Comparison of ENCODE assay signal across 11 cellular contexts in the genomic region with DNA sequence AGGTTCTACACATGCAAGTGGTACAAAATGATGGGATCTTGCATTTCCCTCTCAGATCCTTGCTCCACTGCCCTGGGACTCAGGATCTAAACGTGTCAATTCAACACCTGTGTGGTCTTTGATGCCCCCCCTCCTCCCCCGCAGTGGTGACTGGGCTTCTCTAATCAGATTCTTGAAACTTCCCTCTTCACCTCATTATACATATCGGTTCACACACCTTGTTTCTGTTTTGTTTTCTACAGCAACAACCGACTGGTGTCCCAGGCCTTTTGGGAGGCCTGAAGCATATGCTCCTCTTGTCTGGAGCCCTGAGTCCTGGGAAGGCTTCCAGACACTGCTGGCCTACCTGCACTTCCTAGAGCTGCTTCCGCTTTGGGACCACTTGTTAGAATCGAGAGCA. TPM values are rescaled to one million over a fixed set of nuclear protein-coding genes. Genes with fewer than 3 reads are reported as not detected.
DNase-seq lines count a peak whose midpoint lies in the region; ATAC-seq and TF ChIP-seq lines count a peak whose summit lies in the region.
"Had no signal": no experiment of that assay in that cellular context is flagged by ENCODE, and none has a peak within 500 bp of the region (broad histone marks: within the 10 kb centered on the region; RNA-seq: fewer than 3 reads in every experiment).

No MANE protein-coding gene starts in this region.

- H3K18ac ChIP-seq in H9 (ENCODE audit: insufficient read length, low read depth, low read length): no peak overlapping the region

- TF ChIP-seq EP300 in sigmoid colon (IDR thresholded peaks at IDR 0.05): no peak

- TF ChIP-seq POLR2A in sigmoid colon (IDR thresholded peaks at IDR 0.05): no peak

- H4K91ac ChIP-seq in H9 (ENCODE audit: insufficient read length, low read depth, low read length): no peak overlapping the region

- no peaks in the 10 kb centered on the region for H4K20me1 ChIP-seq in H9 (ENCODE audit: control insufficient read depth, insufficient read depth, insufficient read length)

- no peak overlapping the region for H2AK5ac ChIP-seq in H9 (ENCODE audit: insufficient read length, low read length)

- H3K27ac ChIP-seq in H9 (ENCODE audit: insufficient read length, low read depth, low read length) (no peak overlapping the region), sigmoid colon (no peak overlapping the region)

- no peak overlapping the region for H3K56ac ChIP-seq in H9 (ENCODE audit: insufficient read length, low read depth, low read length)

- H3K36me3 Mint-ChIP-seq in H9 (ENCODE audit: insufficient read depth in 1 of 3, low read depth in 3 of 3): peaks cover 2 to 23% (median 17%) of the 10 kb centered on the region in 3 experiments; a peak in 6 of 7 replicates

- no peak overlapping the region for H2BK12ac ChIP-seq in H9 (ENCODE audit: insufficient read length, low read depth, low read length)

- H3K9ac ChIP-seq in H9 (ENCODE audit: extremely low read depth, insufficient read length, low read length): no peak overlapping the region

- H3K27me3 ChIP-seq in H9 (ENCODE audit: insufficient read depth, low read length) (no peaks in the 10 kb centered on the region), sigmoid colon (no peaks in the 10 kb centered on the region)

- no peaks in the 10 kb centered on the region for H3K79me2 ChIP-seq in H9 (ENCODE audit: insufficient read depth, low read length)

- no peaks in the 10 kb centered on the region for H3K79me1 ChIP-seq in H9 (ENCODE audit: insufficient read depth, low read depth, low read length, poor library complexity, severe bottlenecking)

- H2BK15ac ChIP-seq in H9 (ENCODE audit: low read depth, low read length): no peak overlapping the region

- no peak overlapping the region for H2BK20ac ChIP-seq in H9 (ENCODE audit: low read depth, low read length, poor library complexity, severe bottlenecking)

- H2AFZ ChIP-seq in H9 (ENCODE audit: low read length): no peak overlapping the region

- no peak overlapping the region for H3K4me3 ChIP-seq in sigmoid colon

- peak overlapping the region; percentile 30 to 90 (median 64); a peak in 5 of 7 replicates for H3K27ac Mint-ChIP-seq in H9
- H3K27ac Mint-ChIP-seq: dendritic cell treated with granulocyte-macrophage colony-stimulating factor and Interleukin-4, amounts not matched to agents 40 ng/mL and 50 ng/mL, for 4 days had no signal

- peak overlapping the region in 1 of 2 experiments; percentile 6; a peak in 1 of 5 replicates for H3K4me3 Mint-ChIP-seq in H9
- H3K4me3 Mint-ChIP-seq: dendritic cell treated with granulocyte-macrophage colony-stimulating factor and Interleukin-4, amounts not matched to agents 40 ng/mL and 50 ng/mL, for 4 days had no signal

- H3K23me2 ChIP-seq in H9 (ENCODE audit: insufficient read length, low read depth, low read length, poor library complexity, severe bottlenecking): no peaks in the 10 kb centered on the region

- no peak overlapping the region for H2BK5ac ChIP-seq in H9 (ENCODE audit: insufficient read length, low read length)

- no peak overlapping the region for H3K23ac ChIP-seq in H9 (ENCODE audit: insufficient read length, low read depth, low read length)

- TF ChIP-seq CTCF in H9 (conservative IDR thresholded peaks at IDR 0.05): no peak
- no peak for TF ChIP-seq CTCF in sigmoid colon (IDR thresholded peaks at IDR 0.05)

- H3T11ph ChIP-seq in H9 (ENCODE audit: low read length): no peak overlapping the region

- no peak overlapping the region for H3K4me2 ChIP-seq in H9 (ENCODE audit: insufficient read depth, insufficient read length, low read length)

- intact Hi-C loops in sigmoid colon (cut with DNase I): no loop called here

- H3K36me3 ChIP-seq in sigmoid colon: no peaks in the 10 kb centered on the region

- no peak overlapping the region for H2BK120ac ChIP-seq in H9 (ENCODE audit: low read depth, low read length, poor library complexity, severe bottlenecking)

- H3K9me3 Mint-ChIP-seq in H9: peaks cover 3 to 11% of the 10 kb centered on the region in 2 experiments
- H3K9me3 Mint-ChIP-seq: dendritic cell treated with granulocyte-macrophage colony-stimulating factor and Interleukin-4, amounts not matched to agents 40 ng/mL and 50 ng/mL, for 4 days had no signal

- peaks cover 32 to 34% of the 10 kb centered on the region in 2 experiments for H3K4me1 Mint-ChIP-seq in H9

- H3K4me1 ChIP-seq in H9 (ENCODE audit: insufficient read depth, low read length): peaks cover 15% of the 10 kb centered on the region
- H3K4me1 ChIP-seq in sigmoid colon: no peaks in the 10 kb centered on the region

- H3K4ac ChIP-seq in H9 (ENCODE audit: low read depth, low read length): no peak overlapping the region

- no peak overlapping the region for H4K8ac ChIP-seq in H9 (replicated peaks; ENCODE audit: insufficient read length, low read depth, low read length)

- no peaks in the 10 kb centered on the region for H3K27me3 Mint-ChIP-seq in H9 (ENCODE audit: low read depth)
- H3K27me3 Mint-ChIP-seq: dendritic cell treated with granulocyte-macrophage colony-stimulating factor and Interleukin-4, amounts not matched to agents 40 ng/mL and 50 ng/mL, for 4 days had no signal

- H3K14ac ChIP-seq in H9 (ENCODE audit: insufficient read depth, low read length): no peak overlapping the region

- no peaks in the 10 kb centered on the region for H3K9me3 ChIP-seq in H9 (ENCODE audit: control insufficient read depth, low read depth, low read length)
- H3K9me3 ChIP-seq in sigmoid colon: no peaks in the 10 kb centered on the region

- H4K5ac ChIP-seq in H9 (ENCODE audit: insufficient read length, low read depth, low read length): no peak overlapping the region

- no CpG with 5 or more reads among the region's 6 CpGs for WGBS in H9 (ENCODE audit: extremely low coverage, insufficient read length, low lambda C conversion rate)
- 62 to 84% methylated on average over 6 of the region's 6 CpGs for WGBS in sigmoid colon, 2 donors

- DNase-seq in H9: peak; percentile 50
- peak in 3 of 5 experiments; percentile 6 to 46 (median 22) for DNase-seq in T-helper 2 cell
- DNase-seq in stimulated activated CD4-positive, alpha-beta T cell treated with anti-CD3 and anti-CD28 coated beads, Interleukin-4, amount 100 ng/mL, for 1 hour: peak; percentile 54
- DNase-seq in SW 1271 (lab: John Stamatoyannopoulos, UW): no peak
- no peak for DNase-seq in sigmoid colon
- DNase-seq in NCI-H1930 (lab: John Stamatoyannopoulos, UW): no peak
- DNase-seq: GF-D8, NCI-H1417, nucleus accumbens had no signal

- peak; percentile 89 for ATAC-seq in GM19324 (IDR thresholded peaks at IDR 0.05; ENCODE audit: low FRiP score, unreplicated experiment)

RNA-seq across cellular contexts. Expression of a gene that starts 20.0 kb away (rescaled TPM):
- total RNA-seq in H9 (2021): 0.26 and 0.39 TPM in 2 replicates
- total RNA-seq in sigmoid colon: under 1 TPM in 1 of 4 donors, not detected in 3; 0.81 TPM
- 1 to 10 TPM; 1.2 to 3.7 (median 3.5) TPM for polyA plus RNA-seq in sigmoid colon

Comparison
In these comparisons a context has a peak if more than half of its experiments do, and no peak if none do; other contexts are left out.
1. DNase-seq: peak in H9 (single experiment), T-helper 2 cell (3 of 5) and stimulated activated CD4-positive, alpha-beta T cell treated with anti-CD3 and anti-CD28 coated beads, Interleukin-4, amount 100 ng/mL, for 1 hour (single experiment); none in SW 1271 (0 of 2), sigmoid colon (single experiment) and NCI-H1930 (0 of 2).